ENCODE assay signal across 16 cellular contexts in genomic region chr17:44396946-44397345, GRCh38. TPM values are rescaled to one million over a fixed set of nuclear protein-coding genes. Genes with fewer than 3 reads are reported as not detected.
A peak's percentile ranks its signal among the peaks of the same experiment; 100 is the strongest.
DNase-seq lines count a peak whose midpoint lies in the region; ATAC-seq, FAIRE-seq and TF ChIP-seq lines count a peak whose summit lies in the region.
"Had no signal": no experiment of that assay in that cellular context is flagged by ENCODE, and none has a peak within 500 bp of the region (broad histone marks: within the 10 kb centered on the region; RNA-seq: fewer than 3 reads in every experiment).

No MANE protein-coding gene starts in this region.

- H3K27ac Mint-ChIP-seq in Calu3 (ENCODE audit: unreplicated experiment): peak overlapping the region; percentile 16
- peak overlapping the region; percentile 41 for H3K27ac Mint-ChIP-seq in T-helper 17 cell
- H3K27ac Mint-ChIP-seq in neural progenitor cell: peak overlapping the region; percentile 66

- H3K27ac ChIP-seq in neural progenitor cell: no peak overlapping the region
- H3K27ac ChIP-seq: BLaER1 treated with 17β-estradiol and CSF1 and Interleukin-3, amounts not matched to agents 10 nM and 100 nM had no signal

- intact Hi-C loops in Calu3 (cut with micrococcal nuclease; ENCODE audit: unreplicated experiment): no loop called here

- no peaks in the 10 kb centered on the region for H3K4me1 Mint-ChIP-seq in Calu3 (ENCODE audit: low read depth, unreplicated experiment)
- peaks cover 10% of the 10 kb centered on the region for H3K4me1 Mint-ChIP-seq in T-helper 17 cell
- H3K4me1 Mint-ChIP-seq in neural progenitor cell: no peaks in the 10 kb centered on the region

- TF ChIP-seq CTCF in Calu3 (IDR thresholded peaks at IDR 0.05; ENCODE audit: unreplicated experiment) (no peak), neural progenitor cell (IDR thresholded peaks at IDR 0.05) (no peak)

- no peak overlapping the region for H3K9ac ChIP-seq in neural progenitor cell
- H3K9ac ChIP-seq: BLaER1 treated with 17β-estradiol and CSF1 and Interleukin-3, amounts not matched to agents 10 nM and 100 nM had no signal

- no peaks in the 10 kb centered on the region for H4K20me1 ChIP-seq in neural progenitor cell (ENCODE audit: low read depth)

- no peaks in the 10 kb centered on the region for H3K27me3 ChIP-seq in neural progenitor cell
- H3K27me3 ChIP-seq: BLaER1 treated with 17β-estradiol and CSF1 and Interleukin-3, amounts not matched to agents 10 nM and 100 nM had no signal

- peaks cover 19% of the 10 kb centered on the region for H3F3A ChIP-seq in neural progenitor cell (ENCODE audit: low read depth)

- BruUV-seq in Calu3 (replicated peaks; lab: Mats Ljungman, UMichigan): no TSS peak

- no peaks in the 10 kb centered on the region for H3K4me1 ChIP-seq in neural progenitor cell

- H3K9me3 ChIP-seq in T-helper 17 cell (ENCODE audit: control insufficient read depth, low read length, poor library complexity, severe bottlenecking): no peaks in the 10 kb centered on the region
- H3K9me3 ChIP-seq in neural progenitor cell (ENCODE audit: low read depth): no peaks in the 10 kb centered on the region
- H3K9me3 ChIP-seq: BLaER1 treated with 17β-estradiol and CSF1 and Interleukin-3, amounts not matched to agents 10 nM and 100 nM had no signal

- no peak for ATAC-seq in T-helper 17 cell
- ATAC-seq in GM19395 (IDR thresholded peaks at IDR 0.05; ENCODE audit: unreplicated experiment): no peak
- ATAC-seq: HCT116 had no signal

- no peak for FAIRE-seq in HTR-8/SVneo (lab: Jason Lieb, UNC)
- FAIRE-seq: GM12892 had no signal

- no peak overlapping the region for H2AFZ ChIP-seq in neural progenitor cell (replicated peaks)

- H3K36me3 Mint-ChIP-seq in Calu3 (ENCODE audit: insufficient read depth, unreplicated experiment) (peaks cover 34% of the 10 kb centered on the region), T-helper 17 cell (ENCODE audit: low read depth) (peaks cover 10% of the 10 kb centered on the region), neural progenitor cell (peaks cover 23% of the 10 kb centered on the region)

- H3K4me2 ChIP-seq in neural progenitor cell: no peak overlapping the region
- H3K4me2 ChIP-seq: BLaER1 treated with 17β-estradiol and CSF1 and Interleukin-3, amounts not matched to agents 10 nM and 100 nM had no signal

- H3K36me3 ChIP-seq in neural progenitor cell: peaks cover 3% of the 10 kb centered on the region

- no peak overlapping the region for H3K4me3 Mint-ChIP-seq in Calu3 (ENCODE audit: low read depth, unreplicated experiment)
- H3K4me3 Mint-ChIP-seq in T-helper 17 cell: no peak overlapping the region
- no peak overlapping the region for H3K4me3 Mint-ChIP-seq in neural progenitor cell
- H3K4me3 Mint-ChIP-seq: CD4-positive, CD25-positive, alpha-beta regulatory T cell had no signal

- CTCF ChIA-PET in Calu3 (lab: Charles Lee): no interaction called here

- no peaks in the 10 kb centered on the region for H3K79me2 ChIP-seq in neural progenitor cell (ENCODE audit: low read depth)

- H3K4me3 ChIP-seq in neural progenitor cell: no peak overlapping the region
- H3K4me3 ChIP-seq: BLaER1 treated with 17β-estradiol and CSF1 and Interleukin-3, amounts not matched to agents 10 nM and 100 nM had no signal

- no peak for DNase-seq in Calu3
- DNase-seq in T-helper 17 cell: no peak
- peak; percentile 56 for DNase-seq in cerebellum (ENCODE audit: low spot score)
- no peak for DNase-seq in neural progenitor cell (ENCODE audit: low spot score)
- no peak for DNase-seq in DMS153 (lab: John Stamatoyannopoulos, UW)
- no peak for DNase-seq in HTR-8/SVneo (ENCODE audit: insufficient read length, low spot score)
- DNase-seq: ACHN; CD4-positive, CD25-positive, alpha-beta regulatory T cell; DMS79 treated with DMSO at 0.1 percent for 48 hours; EL; GDM1; IMR-90 had no signal

- no peaks in the 10 kb centered on the region for H3K9me3 Mint-ChIP-seq in Calu3 (ENCODE audit: low read depth, unreplicated experiment)
- H3K9me3 Mint-ChIP-seq in neural progenitor cell: no peaks in the 10 kb centered on the region

- H3K27me3 Mint-ChIP-seq in Calu3 (ENCODE audit: unreplicated experiment) (no peaks in the 10 kb centered on the region), T-helper 17 cell (no peaks in the 10 kb centered on the region), neural progenitor cell (ENCODE audit: insufficient read depth, low read depth) (peaks cover 7% of the 10 kb centered on the region)
- H3K27me3 Mint-ChIP-seq: CD4-positive, CD25-positive, alpha-beta regulatory T cell had no signal

RNA-seq across cellular contexts. Expression of gene ITGA2B, which starts 7.5 kb away (rescaled TPM):
- total RNA-seq in Calu3 (2022) (1.2 and 1.6 TPM in 2 replicates), T-helper 17 cell (100 to 1,000 TPM in 1 of 2 donors, 1 to 10 TPM in 1; 8.9 to 297 TPM), cerebellum (4.7 TPM), neural progenitor cell (ENCODE audit: low replicate concordance) (4.7 and 8.0 TPM in 2 replicates)

RNA-seq across cellular contexts. Expression of gene FAM171A2, which starts 33.3 kb away (rescaled TPM):
- total RNA-seq in Calu3 (2022) (0.95 and 2.0 TPM in 2 replicates), T-helper 17 cell (under 1 TPM; 0.07 to 0.31 TPM), cerebellum (29.8 TPM), neural progenitor cell (ENCODE audit: low replicate concordance) (18.1 and 68.1 TPM in 2 replicates)

RNA-seq across cellular contexts. Expression of gene GRN, which starts 51.8 kb away (rescaled TPM):
- total RNA-seq in Calu3 (2022) (376 and 480 TPM in 2 replicates), T-helper 17 cell (10 to 100 TPM; 31.7 to 47.7 TPM), cerebellum (58.5 TPM), neural progenitor cell (ENCODE audit: low replicate concordance) (28.2 and 98.6 TPM in 2 replicates)

Comparison
In these comparisons a context has a peak if more than half of its experiments do, and no peak if none do; other contexts are left out.
1. H3K27ac Mint-ChIP-seq: peak in every context shown above with its lines; median percentile 66 in neural progenitor cell; 41 in T-helper 17 cell; 16 in Calu3.